ENCODE assay signal across 1 cellular context in the genomic region with DNA sequence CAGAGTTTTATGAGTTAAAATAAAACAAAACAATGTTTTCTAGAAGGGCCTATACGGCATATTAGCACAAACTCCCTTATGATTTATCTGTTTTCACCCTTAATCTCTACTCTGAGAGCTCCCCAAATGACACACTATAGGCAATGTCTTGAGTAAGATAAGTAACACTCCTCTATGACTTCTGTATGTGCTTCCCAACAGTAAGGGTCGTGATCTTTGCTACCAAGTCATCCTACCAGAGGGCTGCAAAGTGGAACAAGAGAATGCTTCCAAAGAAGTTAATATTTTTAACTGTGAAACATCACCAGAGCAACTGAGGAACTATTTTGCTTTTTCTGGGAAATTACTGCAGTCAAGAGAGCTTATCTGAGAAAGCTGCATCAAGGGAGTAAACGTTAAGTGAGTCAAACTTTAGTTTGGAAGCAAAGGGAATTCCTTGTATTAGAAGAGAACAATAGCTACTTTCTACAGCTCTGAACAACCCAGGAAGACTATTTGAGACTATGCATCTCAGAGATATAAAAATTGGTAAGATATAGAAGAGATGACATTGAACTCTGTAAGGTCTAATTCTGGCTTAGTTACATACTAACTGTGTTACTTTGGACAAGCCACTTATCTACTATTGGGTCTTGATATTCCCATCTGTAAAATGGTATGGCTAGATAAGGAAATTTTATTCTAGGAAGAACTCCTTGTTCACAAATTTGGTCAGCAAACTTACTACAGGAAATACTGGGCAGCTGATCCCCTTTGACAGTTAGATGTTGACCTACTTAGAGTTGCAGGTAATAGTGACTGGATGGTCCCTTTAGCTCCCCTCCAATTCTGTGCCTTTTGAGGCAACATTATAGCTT.
TF ChIP-seq lines count a peak whose summit lies in the region.

No MANE protein-coding gene starts in this region.

TF ChIP-seq in K562, 482 proteins besides CTCF, POLR2A, EP300 and RAD21:
- TF ChIP-seq SMARCA4 (IDR thresholded peaks at IDR 0.05) (peak; percentile 35; the same call in 1 of the 2 replicates), BCOR (IDR thresholded peaks at IDR 0.05) (peak; percentile 79), ZKSCAN3 (CRISPR knock-in tag; IDR thresholded peaks at IDR 0.05) (no peak), PHB (CRISPR knock-in tag; IDR thresholded peaks at IDR 0.05) (no peak), ZKSCAN8 (CRISPR knock-in tag; IDR thresholded peaks at IDR 0.05) (0 out of 2 replicates have a peak, but pooled peaks have one; percentile 56), TCF3 (CRISPR knock-in tag; IDR thresholded peaks at IDR 0.05) (peak; percentile 58), MEIS2 (IDR thresholded peaks at IDR 0.05; ENCODE audit: partially characterized antibody) (peak; percentile 77), FOS (IDR thresholded peaks at IDR 0.05; ENCODE audit: extremely low read depth, insufficient read length) (no peak), MTA2 (IDR thresholded peaks at IDR 0.05; ENCODE audit: low read depth) (0 out of 2 replicates have a peak, but pooled peaks have one; percentile 11), HDAC2 (IDR thresholded peaks at IDR 0.05) (0 out of 2 replicates have a peak, but pooled peaks have one; percentile 14), SOX6 (IDR thresholded peaks at IDR 0.05) (0 out of 2 replicates have a peak, but pooled peaks have one; percentile 24), HMGN3 (IDR thresholded peaks at IDR 0.05; ENCODE audit: borderline replicate concordance, extremely low read depth, insufficient read length, low read depth, low read length) (no peak), HEY1 (CRISPR knock-in tag; IDR thresholded peaks at IDR 0.05; ENCODE audit: borderline replicate concordance) (0 out of 2 replicates have a peak, but pooled peaks have one; percentile 3), CBFA2T2 (conservative IDR thresholded peaks at IDR 0.05) (peak; percentile 55), TEAD4 (IDR thresholded peaks at IDR 0.05; ENCODE audit: low read length) (peak; percentile 54), TEAD4 (CRISPR knock-in tag; IDR thresholded peaks at IDR 0.05; ENCODE audit: borderline replicate concordance) (no peak), LARP7 (IDR thresholded peaks at IDR 0.05) (no peak), NCOR1 (IDR thresholded peaks at IDR 0.05) (0 out of 2 replicates have a peak, but pooled peaks have one; percentile 33), RBM25 (IDR thresholded peaks at IDR 0.05; ENCODE audit: low read depth, low read length, severe bottlenecking) (peak; percentile 93), HDAC6 (IDR thresholded peaks at IDR 0.05; ENCODE audit: low read depth, low read length) (no peak), CBX1 (IDR thresholded peaks at IDR 0.05; ENCODE audit: low read depth) (no peak), DPF2 (IDR thresholded peaks at IDR 0.05) (peak; percentile 60), TAL1 (IDR thresholded peaks at IDR 0.05) (peak; percentile 32; the same call in 1 of the 2 replicates), CBFA2T3 (IDR thresholded peaks at IDR 0.05) (peak; percentile 75), FOSL1 (tag; conservative IDR thresholded peaks at IDR 0.05) (no peak; the same call in 1 of the 2 replicates), KDM1A (IDR thresholded peaks at IDR 0.05) (peak; percentile 41 to 81; a peak in 2 of 4 replicates), ARID1B (IDR thresholded peaks at IDR 0.05) (peak; percentile 67), EHMT2 (IDR thresholded peaks at IDR 0.05) (peak; percentile 23; the same call in 1 of the 2 replicates), POLR3A (IDR thresholded peaks at IDR 0.05; ENCODE audit: borderline replicate concordance, extremely low read depth, insufficient read depth, insufficient read length) (no peak), MYBL2 (IDR thresholded peaks at IDR 0.05; ENCODE audit: low read depth) (no peak), MYBL2 (CRISPR knock-in tag; IDR thresholded peaks at IDR 0.05; ENCODE audit: borderline replicate concordance) (no peak), RCOR1 (IDR thresholded peaks at IDR 0.05; ENCODE audit: borderline replicate concordance in 1 of 2, low read depth in 2 of 2, low read length in 2 of 2) (0 out of 4 replicates have a peak, but pooled peaks of 1 of the 2 experiments have one; percentile 14), ADNP (tag; IDR thresholded peaks at IDR 0.05) (peak; percentile 80; the same call in 1 of the 2 replicates), CC2D1A (IDR thresholded peaks at IDR 0.05) (no peak)
- TF ChIP-seq, protein P1, sequence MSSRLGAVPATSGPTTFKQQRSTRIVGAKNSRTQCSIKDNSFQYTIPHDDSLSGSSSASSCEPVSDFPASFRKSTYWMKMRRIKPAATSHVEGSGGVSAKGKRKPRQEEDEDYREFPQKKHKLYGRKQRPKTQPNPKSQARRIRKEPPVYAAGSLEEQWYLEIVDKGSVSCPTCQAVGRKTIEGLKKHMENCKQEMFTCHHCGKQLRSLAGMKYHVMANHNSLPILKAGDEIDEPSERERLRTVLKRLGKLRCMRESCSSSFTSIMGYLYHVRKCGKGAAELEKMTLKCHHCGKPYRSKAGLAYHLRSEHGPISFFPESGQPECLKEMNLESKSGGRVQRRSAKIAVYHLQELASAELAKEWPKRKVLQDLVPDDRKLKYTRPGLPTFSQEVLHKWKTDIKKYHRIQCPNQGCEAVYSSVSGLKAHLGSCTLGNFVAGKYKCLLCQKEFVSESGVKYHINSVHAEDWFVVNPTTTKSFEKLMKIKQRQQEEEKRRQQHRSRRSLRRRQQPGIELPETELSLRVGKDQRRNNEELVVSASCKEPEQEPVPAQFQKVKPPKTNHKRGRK (tag; IDR thresholded peaks at IDR 0.05) = no peak
- TF ChIP-seq, protein P2, sequence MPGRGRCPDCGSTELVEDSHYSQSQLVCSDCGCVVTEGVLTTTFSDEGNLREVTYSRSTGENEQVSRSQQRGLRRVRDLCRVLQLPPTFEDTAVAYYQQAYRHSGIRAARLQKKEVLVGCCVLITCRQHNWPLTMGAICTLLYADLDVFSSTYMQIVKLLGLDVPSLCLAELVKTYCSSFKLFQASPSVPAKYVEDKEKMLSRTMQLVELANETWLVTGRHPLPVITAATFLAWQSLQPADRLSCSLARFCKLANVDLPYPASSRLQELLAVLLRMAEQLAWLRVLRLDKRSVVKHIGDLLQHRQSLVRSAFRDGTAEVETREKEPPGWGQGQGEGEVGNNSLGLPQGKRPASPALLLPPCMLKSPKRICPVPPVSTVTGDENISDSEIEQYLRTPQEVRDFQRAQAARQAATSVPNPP (IDR thresholded peaks at IDR 0.05; ENCODE audit: borderline replicate concordance, insufficient read depth, insufficient read length) = no peak
- TF ChIP-seq, protein P3, sequence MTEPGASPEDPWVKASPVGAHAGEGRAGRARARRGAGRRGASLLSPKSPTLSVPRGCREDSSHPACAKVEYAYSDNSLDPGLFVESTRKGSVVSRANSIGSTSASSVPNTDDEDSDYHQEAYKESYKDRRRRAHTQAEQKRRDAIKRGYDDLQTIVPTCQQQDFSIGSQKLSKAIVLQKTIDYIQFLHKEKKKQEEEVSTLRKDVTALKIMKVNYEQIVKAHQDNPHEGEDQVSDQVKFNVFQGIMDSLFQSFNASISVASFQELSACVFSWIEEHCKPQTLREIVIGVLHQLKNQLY (CRISPR knock-in tag; conservative IDR thresholded peaks at IDR 0.05) = no peak
- TF ChIP-seq, protein P4, sequence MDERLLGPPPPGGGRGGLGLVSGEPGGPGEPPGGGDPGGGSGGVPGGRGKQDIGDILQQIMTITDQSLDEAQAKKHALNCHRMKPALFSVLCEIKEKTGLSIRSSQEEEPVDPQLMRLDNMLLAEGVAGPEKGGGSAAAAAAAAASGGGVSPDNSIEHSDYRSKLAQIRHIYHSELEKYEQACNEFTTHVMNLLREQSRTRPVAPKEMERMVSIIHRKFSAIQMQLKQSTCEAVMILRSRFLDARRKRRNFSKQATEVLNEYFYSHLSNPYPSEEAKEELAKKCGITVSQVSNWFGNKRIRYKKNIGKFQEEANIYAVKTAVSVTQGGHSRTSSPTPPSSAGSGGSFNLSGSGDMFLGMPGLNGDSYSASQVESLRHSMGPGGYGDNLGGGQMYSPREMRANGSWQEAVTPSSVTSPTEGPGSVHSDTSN (CRISPR knock-in tag; IDR thresholded peaks at IDR 0.05; ENCODE audit: low read depth) = no peak
- TF ChIP-seq, protein P4 (tag; conservative IDR thresholded peaks at IDR 0.05; ENCODE audit: low read depth) = peak; percentile 55
TF ChIP-seq in K562: peak in this region for 22.
